8 cellular contexts compared by ENCODE assay signal in the genomic region with DNA sequence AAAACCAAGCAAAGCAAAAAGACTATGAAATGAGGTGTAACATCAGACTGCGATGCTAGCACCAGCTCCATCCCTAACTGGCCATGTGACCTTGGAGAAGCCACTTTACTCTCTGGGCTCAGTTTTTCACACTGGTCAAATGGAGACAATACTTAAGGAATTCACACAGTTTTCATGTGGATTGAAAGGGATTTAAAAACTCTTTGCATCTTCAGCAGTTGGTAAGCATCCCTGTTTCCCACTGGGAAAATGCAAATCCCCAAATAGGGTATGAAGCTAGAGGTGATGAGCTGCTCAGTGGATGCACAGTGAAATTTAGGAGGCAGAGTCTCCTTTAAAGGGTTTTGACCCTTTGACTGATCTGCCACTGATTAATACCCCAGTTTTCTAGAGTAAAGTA.
"Had no signal": no experiment of that assay in that cellular context is flagged by ENCODE, and none has a peak within 500 bp of the region (broad histone marks: within the 10 kb centered on the region; RNA-seq: fewer than 3 reads in every experiment).

No MANE protein-coding gene starts in this region.

- H3K4me3 ChIP-seq: GM23338, HAP-1, K562 had no signal

- H3K9me3 Mint-ChIP-seq: GM23338 had no signal

- H3K27ac Mint-ChIP-seq: GM23338, HFFc6 had no signal

- H3K36me3 ChIP-seq: HAP-1 had no signal

- FAIRE-seq: HTR-8/SVneo, K562 had no signal

- DNase-seq: H7, HFFc6, IMR-90, KG1 had no signal

- H2AFZ ChIP-seq: GM23338 had no signal

- H3K9me3 ChIP-seq: HAP-1 had no signal

- H3K4me2 ChIP-seq: GM23338 had no signal

- H3K4me1 ChIP-seq: HAP-1 had no signal

- H3K4me3 Mint-ChIP-seq: GM23338, HFFc6 had no signal
